20 cellular contexts compared by ENCODE assay signal in the genomic region with DNA sequence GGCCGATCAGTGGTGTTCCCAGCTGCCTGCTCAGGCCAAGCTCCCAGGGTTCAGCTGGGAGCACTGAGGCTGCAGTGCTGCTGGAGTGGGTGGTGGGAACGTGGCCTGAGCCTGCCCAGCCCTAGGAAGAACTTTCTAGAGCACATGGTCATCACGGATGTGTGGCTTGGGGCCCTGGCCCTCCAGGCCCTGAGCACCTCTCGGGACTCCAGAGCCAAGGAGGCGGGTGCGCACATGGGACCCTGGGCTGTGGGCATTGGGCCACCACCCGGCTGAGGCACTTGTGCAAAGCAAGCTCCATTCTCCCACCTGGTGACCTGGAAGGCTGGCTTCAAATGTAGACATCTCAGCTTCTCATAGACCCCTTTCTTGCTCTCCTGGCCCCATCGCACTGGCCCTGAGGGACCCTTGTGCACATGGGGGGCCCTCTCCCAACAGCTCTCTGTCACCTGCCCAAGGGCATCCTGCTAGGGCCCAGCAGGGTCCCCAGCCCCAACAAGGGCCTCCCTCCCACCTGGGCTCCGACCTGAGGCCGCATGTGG. TPM values are rescaled to one million over a fixed set of nuclear protein-coding genes. Genes with fewer than 3 reads are reported as not detected.
DNase-seq lines count a peak whose midpoint lies in the region; TF ChIP-seq lines count a peak whose summit lies in the region.
"Had no signal": no experiment of that assay in that cellular context is flagged by ENCODE, and none has a peak within 500 bp of the region (broad histone marks: within the 10 kb centered on the region; RNA-seq: fewer than 3 reads in every experiment).

No MANE protein-coding gene starts in this region.

- no peaks in the 10 kb centered on the region for H3K27me3 ChIP-seq in H7 (ENCODE audit: control insufficient read depth, insufficient read depth, low read length)
- peaks cover 0 to 29% (median 0%) of the 10 kb centered on the region in 4 donors for H3K27me3 ChIP-seq in esophagus squamous epithelium
- peaks cover 13 to 29% (median 28%) of the 10 kb centered on the region in 3 donors for H3K27me3 ChIP-seq in sigmoid colon
- H3K27me3 ChIP-seq in thyroid gland, result no peaks in the 10 kb centered on the region
- H3K27me3 ChIP-seq: hepatocyte had no signal

- H3K4me1 Mint-ChIP-seq in HFFc6 (ENCODE audit: low read depth), result no peaks in the 10 kb centered on the region

- no peak overlapping the region for H3K27ac Mint-ChIP-seq in HFFc6
- H3K27ac Mint-ChIP-seq: CD4-positive, alpha-beta memory T cell had no signal

- H3K27me3 Mint-ChIP-seq in HFFc6 (ENCODE audit: insufficient read depth), result no peaks in the 10 kb centered on the region

- H3K4me3 ChIP-seq in H7 (ENCODE audit: insufficient read depth, low read depth, low read length) (no peak overlapping the region), esophagus squamous epithelium (no peak overlapping the region), sigmoid colon (no peak overlapping the region), thyroid gland (replicated peaks in 1 of 3) (no peak overlapping the region)
- H3K4me3 ChIP-seq: A549, HAP-1, hepatocyte, transverse colon had no signal

- H3K36me3 ChIP-seq in H7 (replicated peaks; ENCODE audit: control insufficient read depth, insufficient read depth, low read length), result no peaks in the 10 kb centered on the region
- H3K36me3 ChIP-seq in esophagus squamous epithelium, result no peaks in the 10 kb centered on the region
- H3K36me3 ChIP-seq in sigmoid colon, result no peaks in the 10 kb centered on the region
- no peaks in the 10 kb centered on the region for H3K36me3 ChIP-seq in thyroid gland
- H3K36me3 ChIP-seq: HAP-1, transverse colon had no signal

- 80% methylated on average over 3 of the region's 10 CpGs; no CpG with 5 or more reads in 1 of the 2 donors for WGBS in esophagus squamous epithelium, 2 donors
- 89 to 94% methylated on average over 10 of the region's 10 CpGs for WGBS in sigmoid colon, 2 donors
- WGBS in thyroid gland, 2 donors, result 90 to 97% methylated on average over 4 to 5 of the region's 10 CpGs

- no peaks in the 10 kb centered on the region for H3K9me3 ChIP-seq in esophagus squamous epithelium
- H3K9me3 ChIP-seq in sigmoid colon, result no peaks in the 10 kb centered on the region
- H3K9me3 ChIP-seq in thyroid gland, result no peaks in the 10 kb centered on the region
- H3K9me3 ChIP-seq: A549, HAP-1, transverse colon had no signal

- H3K36me3 Mint-ChIP-seq in HFFc6 (ENCODE audit: low read depth), result no peaks in the 10 kb centered on the region
- H3K36me3 Mint-ChIP-seq: CD4-positive, alpha-beta memory T cell; stimulated activated memory B cell treated with anti-CD40 and anti-IgM and Interleukin-4, amounts not matched to agents 10 μg/mL and 1 μg/mL and 100 μg/mL, for 72 hours had no signal

- no peak overlapping the region for H3K4me3 Mint-ChIP-seq in HFFc6
- H3K4me3 Mint-ChIP-seq: CD4-positive, alpha-beta memory T cell; stimulated activated memory B cell treated with anti-CD40 and anti-IgM and Interleukin-4, amounts not matched to agents 10 μg/mL and 1 μg/mL and 100 μg/mL, for 72 hours had no signal

- no peak for TF ChIP-seq EP300 in sigmoid colon (IDR thresholded peaks at IDR 0.05)

- H3K9me3 Mint-ChIP-seq in HFFc6, result peaks cover 5% of the 10 kb centered on the region
- H3K9me3 Mint-ChIP-seq: CD4-positive, alpha-beta memory T cell; stimulated activated memory B cell treated with anti-CD40 and anti-IgM and Interleukin-4, amounts not matched to agents 10 μg/mL and 1 μg/mL and 100 μg/mL, for 72 hours had no signal

- H3K27ac ChIP-seq in esophagus squamous epithelium, result peak overlapping the region in 3 of 4 donors; percentile 60 to 64 (median 64)
- H3K27ac ChIP-seq in sigmoid colon, result no peak overlapping the region
- no peak overlapping the region for H3K27ac ChIP-seq in thyroid gland
- H3K27ac ChIP-seq: A549, hepatocyte had no signal

- TF ChIP-seq POLR2A in esophagus squamous epithelium (IDR thresholded peaks at IDR 0.05), result no peak
- TF ChIP-seq POLR2A in sigmoid colon (IDR thresholded peaks at IDR 0.05), result no peak
- no peak for TF ChIP-seq POLR2A in thyroid gland (IDR thresholded peaks at IDR 0.05)

- intact Hi-C loops in esophagus squamous epithelium (cut with DNase I) (no loop called here), sigmoid colon (cut with DNase I) (no loop called here), thyroid gland (cut with DNase I) (no loop called here)

- peak; percentile 46 for DNase-seq in activated effector memory CD4-positive, alpha-beta T cell treated with anti-CD3 and anti-CD28 coated beads, Interleukin-2, amount 50 U/mL, for 16 hours
- DNase-seq in activated effector memory CD4-positive, alpha-beta T cell treated with Interleukin-2 at 50 U/mL for 16 hours, result no peak
- DNase-seq in H7 (peak; percentile 57), esophagus squamous epithelium (lab: John Stamatoyannopoulos, UW) (no peak), sigmoid colon (peak; percentile 36), thyroid gland (no peak), mucosa of gallbladder (ENCODE audit: low spot score) (no peak), HFFc6 (no peak)
- DNase-seq: CD4-positive, alpha-beta memory T cell; DMS79; NCI-H1092 treated with DMSO at 0.1 percent for 48 hours; NCI-H2107; NCI-H526; OCI-M1; stimulated activated CD4-positive, alpha-beta T cell treated with anti-CD3 and anti-CD28 coated beads, Interleukin-15, amount 100 ng/mL, for 24 hours; transverse colon had no signal

- TF ChIP-seq CTCF in esophagus squamous epithelium (IDR thresholded peaks at IDR 0.05) (no peak), sigmoid colon (IDR thresholded peaks at IDR 0.05) (no peak), thyroid gland (IDR thresholded peaks at IDR 0.05) (no peak), HFFc6 (IDR thresholded peaks at IDR 0.05) (no peak)

- H3K4me1 ChIP-seq in esophagus squamous epithelium, result peaks cover 27 to 57% (median 32%) of the 10 kb centered on the region in 3 donors
- peaks cover 0 to 26% (median 15%) of the 10 kb centered on the region in 4 donors for H3K4me1 ChIP-seq in sigmoid colon
- H3K4me1 ChIP-seq in thyroid gland, result peaks cover 7 to 34% of the 10 kb centered on the region in 2 donors
- H3K4me1 ChIP-seq: HAP-1 had no signal

RNA-seq across cellular contexts. Expression of a gene that starts 17.4 kb away (rescaled TPM):
- total RNA-seq in H7 (2014; rRNA removed; shearing (Covaris generic)), result 27.7 and 34.8 TPM in 2 replicates
- 10 to 100 TPM; 19.6 to 33.9 (median 27.5) TPM for total RNA-seq in esophagus squamous epithelium
- 1 to 10 TPM in 3 of 4 donors, not detected in 1; 1.8 to 2.9 (median 2.8) TPM for total RNA-seq in sigmoid colon
- 10 to 100 TPM; 20.4 to 24.7 (median 24.0) TPM for polyA plus RNA-seq in sigmoid colon
- total RNA-seq in thyroid gland, result 10 to 100 TPM in 1 of 4 donors, 1 to 10 TPM in 3; 1.8 to 10.2 (median 6.8) TPM
- total RNA-seq in mucosa of gallbladder, result 124 TPM
- under 1 TPM in 5 of 6 experiments, not detected in 1; 0.09 to 0.36 (median 0.17) TPM for total RNA-seq in HFFc6 (2021; fragmentation: NEBNext Ultra II Directional; extraction: Animal tissue kit (Norgen Biotek cat#: 25700))
- polyA plus RNA-seq: CD4-positive, alpha-beta memory T cell had no signal

RNA-seq across cellular contexts. Expression of a gene that starts 42.0 kb away (rescaled TPM):
- 21.3 and 23.2 TPM in 2 replicates for total RNA-seq in H7 (2014; rRNA removed; shearing (Covaris generic))
- 10 to 100 TPM in 3 of 4 donors, 1 to 10 TPM in 1; 8.8 to 17.5 (median 13.5) TPM for total RNA-seq in esophagus squamous epithelium
- 1 to 10 TPM; 3.8 to 4.3 (median 3.9) TPM for total RNA-seq in sigmoid colon
- polyA plus RNA-seq in sigmoid colon, result 10 to 100 TPM in 1 of 3 donors, 1 to 10 TPM in 2; 5.1 to 33.0 (median 6.6) TPM
- total RNA-seq in thyroid gland, result 10 to 100 TPM; 10.8 to 14.7 (median 12.0) TPM
- 61.6 TPM for total RNA-seq in mucosa of gallbladder
- 10 to 100 TPM; 58.4 to 76.2 (median 62.2) TPM for total RNA-seq in HFFc6 (2021; fragmentation: NEBNext Ultra II Directional; extraction: Animal tissue kit (Norgen Biotek cat#: 25700))

Comparison
In these comparisons a context has a peak if more than half of its experiments do, and no peak if none do; other contexts are left out.
1. DNase-seq: peak in activated effector memory CD4-positive, alpha-beta T cell treated with anti-CD3 and anti-CD28 coated beads, Interleukin-2, amount 50 U/mL, for 16 hours (single experiment), H7 (single experiment) and sigmoid colon (single experiment); none in activated effector memory CD4-positive, alpha-beta T cell treated with Interleukin-2 at 50 U/mL for 16 hours (single experiment), esophagus squamous epithelium (single experiment), thyroid gland (0 of 2), mucosa of gallbladder (single experiment) and HFFc6 (single experiment).
2. H3K27ac ChIP-seq: peak in esophagus squamous epithelium (3 of 4); none in sigmoid colon (0 of 4) and thyroid gland (0 of 3).